ENCODE assay signal across 23 cellular contexts in the genomic region with DNA sequence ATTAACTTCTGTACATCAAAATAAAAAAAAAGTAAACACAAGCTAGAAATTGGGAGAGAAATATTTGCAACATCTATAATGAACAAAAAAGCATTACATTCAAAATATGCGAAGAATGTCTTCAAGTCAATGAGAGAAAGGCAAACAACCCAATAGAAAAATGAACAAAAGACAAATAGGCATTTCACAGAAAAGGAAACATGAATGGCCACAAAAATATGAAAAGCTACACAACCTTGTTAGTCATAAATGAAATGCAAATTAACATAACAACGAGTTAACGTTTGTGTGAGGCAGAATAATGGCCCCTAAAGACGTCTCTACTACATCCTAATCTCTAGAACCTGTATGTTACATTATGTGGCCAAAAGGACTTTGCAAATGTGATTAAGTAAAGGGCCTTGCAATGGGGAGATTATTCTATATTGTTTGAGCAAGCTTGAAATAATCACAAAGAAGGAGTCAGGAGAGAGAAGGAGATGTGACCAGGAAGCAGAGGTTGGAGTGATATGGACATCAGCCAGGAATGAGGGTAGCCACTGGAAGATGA.
DNase-seq lines count a peak whose midpoint lies in the region; ATAC-seq, FAIRE-seq and TF ChIP-seq lines count a peak whose summit lies in the region.
"Had no signal": no experiment of that assay in that cellular context is flagged by ENCODE, and none has a peak within 500 bp of the region (broad histone marks: within the 10 kb centered on the region; RNA-seq: fewer than 3 reads in every experiment).

No MANE protein-coding gene starts in this region.

- no peak for TF ChIP-seq POLR2A in H1 (IDR thresholded peaks at IDR 0.05; ENCODE audit: control extremely low read depth in 1 of 2, low read depth in 2 of 2, low read length in 2 of 2)

- H3K27me3 Mint-ChIP-seq in neural progenitor cell (ENCODE audit: insufficient read depth, low read depth) (peaks cover 3% of the 10 kb centered on the region), glutamatergic neuron (ENCODE audit: unreplicated experiment) (peaks cover 5% of the 10 kb centered on the region)
- H3K27me3 Mint-ChIP-seq in activated T-cell treated with anti-CD3 and anti-CD28 coated beads, Interleukin-2, amount 50 U/mL, for 4 hours (ENCODE audit: low read depth), result peaks cover 2% of the 10 kb centered on the region
- H3K27me3 Mint-ChIP-seq: stimulated activated naive CD8-positive, alpha-beta T cell treated with anti-CD3 and anti-CD28 coated beads, Interleukin-15, Interleukin-2, amounts not matched to agents 100 ng/mL and 50 ng/mL, for 24 hours had no signal

- no peak overlapping the region for H3K56ac ChIP-seq in H1 (replicated peaks; ENCODE audit: insufficient read length, low read depth, low read length)

- no peak for TF ChIP-seq CTCF in H1 (IDR thresholded peaks at IDR 0.05; ENCODE audit: control extremely low read depth in 1 of 3, insufficient read depth in 1 of 3, low read depth in 1 of 3, low read length in 3 of 3)
- no peak for TF ChIP-seq CTCF in neural progenitor cell (IDR thresholded peaks at IDR 0.05)
- no peak for TF ChIP-seq CTCF in glutamatergic neuron (IDR thresholded peaks at IDR 0.05; ENCODE audit: partially characterized antibody, unreplicated experiment)

- no peak overlapping the region for H3K4ac ChIP-seq in H1 (replicated peaks; ENCODE audit: insufficient read length, low read depth, low read length)

- no peak overlapping the region for H3K4me3 Mint-ChIP-seq in neural progenitor cell
- no peak overlapping the region for H3K4me3 Mint-ChIP-seq in activated T-cell treated with anti-CD3 and anti-CD28 coated beads, Interleukin-2, amount 50 U/mL, for 4 hours
- no peak overlapping the region for H3K4me3 Mint-ChIP-seq in glutamatergic neuron (ENCODE audit: unreplicated experiment)
- H3K4me3 Mint-ChIP-seq: memory B cell; natural killer cell; stimulated activated naive CD8-positive, alpha-beta T cell treated with anti-CD3 and anti-CD28 coated beads, Interleukin-15, Interleukin-2, amounts not matched to agents 100 ng/mL and 50 ng/mL, for 24 hours had no signal

- H3K9me3 Mint-ChIP-seq in neural progenitor cell, result peaks cover 3% of the 10 kb centered on the region
- no peaks in the 10 kb centered on the region for H3K9me3 Mint-ChIP-seq in activated T-cell treated with anti-CD3 and anti-CD28 coated beads, Interleukin-2, amount 50 U/mL, for 4 hours
- peaks cover 3% of the 10 kb centered on the region for H3K9me3 Mint-ChIP-seq in glutamatergic neuron (ENCODE audit: unreplicated experiment)
- H3K9me3 Mint-ChIP-seq: memory B cell; stimulated activated naive CD8-positive, alpha-beta T cell treated with anti-CD3 and anti-CD28 coated beads, Interleukin-15, Interleukin-2, amounts not matched to agents 100 ng/mL and 50 ng/mL, for 24 hours had no signal

- no peaks in the 10 kb centered on the region for H3F3A ChIP-seq in neural progenitor cell (ENCODE audit: low read depth)

- H3K36me3 ChIP-seq in SJSA1 (no peaks in the 10 kb centered on the region; the same call in 1 of the 2 replicates), H1 (ENCODE audit: control insufficient read depth in 2 of 4, insufficient read depth in 4 of 4, low read length in 3 of 4) (no peaks in the 10 kb centered on the region), neural progenitor cell (peaks cover 4% of the 10 kb centered on the region)
- H3K36me3 ChIP-seq: gastrocnemius medialis had no signal

- H4K91ac ChIP-seq in H1 (replicated peaks; ENCODE audit: insufficient read length, low read length), result no peak overlapping the region

- H3K79me2 ChIP-seq in H1 (ENCODE audit: control insufficient read depth in 1 of 2, insufficient read depth in 2 of 2, low read length in 2 of 2), result 0 out of 4 replicates have a peak, but pooled peaks cover 0 to 3% of the 10 kb centered on the region in 2 experiments
- no peaks in the 10 kb centered on the region for H3K79me2 ChIP-seq in neural progenitor cell (ENCODE audit: low read depth)

- H2BK20ac ChIP-seq in H1 (ENCODE audit: low read length), result no peak overlapping the region

- H2BK15ac ChIP-seq in H1 (ENCODE audit: low read length), result no peak overlapping the region

- no peak overlapping the region for H4K8ac ChIP-seq in H1 (ENCODE audit: extremely low read depth, insufficient read depth, low read length)

- no peak for ATAC-seq in activated T-cell treated with anti-CD3 and anti-CD28 coated beads, Interleukin-2, amount 50 U/mL, for 4 hours
- ATAC-seq in HG03139 (IDR thresholded peaks at IDR 0.05; ENCODE audit: unreplicated experiment) (no peak), HG02840 (IDR thresholded peaks at IDR 0.05; ENCODE audit: low FRiP score, unreplicated experiment) (no peak)
- ATAC-seq: gastrocnemius medialis, natural killer cell had no signal

- H3K14ac ChIP-seq in H1 (ENCODE audit: insufficient read length), result no peak overlapping the region

- H3K9ac ChIP-seq in H1 (replicated peaks in 1 of 4; ENCODE audit: extremely low read depth in 1 of 4, low read depth in 3 of 4, low read length in 3 of 4) (no peak overlapping the region), neural progenitor cell (no peak overlapping the region)

- H3K23me2 ChIP-seq in H1 (ENCODE audit: low read depth, low read length), result no peaks in the 10 kb centered on the region

- H3K4me1 ChIP-seq in SJSA1 (replicated peaks), result peaks cover 37% of the 10 kb centered on the region
- H3K4me1 ChIP-seq in H1 (replicated peaks in 1 of 4; ENCODE audit: control insufficient read depth in 3 of 4, insufficient read depth in 4 of 4, low read length in 3 of 4), result peaks cover 0 to 3% (median 1%) of the 10 kb centered on the region in 4 experiments; a peak in 1 of 7 replicates
- H3K4me1 ChIP-seq in neural progenitor cell, result no peaks in the 10 kb centered on the region

- no peak overlapping the region for H4K5ac ChIP-seq in H1 (ENCODE audit: insufficient read length, low read depth, low read length)

- H2BK120ac ChIP-seq in H1 (replicated peaks; ENCODE audit: low read depth, low read length), result no peak overlapping the region

- H3K27ac Mint-ChIP-seq in neural progenitor cell (peak overlapping the region; percentile 50), glutamatergic neuron (ENCODE audit: unreplicated experiment) (no peak overlapping the region)
- H3K27ac Mint-ChIP-seq: memory B cell; natural killer cell; stimulated activated naive CD8-positive, alpha-beta T cell treated with anti-CD3 and anti-CD28 coated beads, Interleukin-15, Interleukin-2, amounts not matched to agents 100 ng/mL and 50 ng/mL, for 24 hours had no signal

- H3K36me3 Mint-ChIP-seq in neural progenitor cell (peaks cover 22% of the 10 kb centered on the region), glutamatergic neuron (ENCODE audit: unreplicated experiment) (peaks cover 4% of the 10 kb centered on the region)
- H3K36me3 Mint-ChIP-seq in activated T-cell treated with anti-CD3 and anti-CD28 coated beads, Interleukin-2, amount 50 U/mL, for 4 hours (ENCODE audit: insufficient read depth), result no peaks in the 10 kb centered on the region
- H3K36me3 Mint-ChIP-seq: memory B cell, natural killer cell had no signal

- DNase-seq in ELR (ENCODE audit: low read depth) (peak; percentile 65), SJSA1 (ENCODE audit: low read depth in 1 of 2, low spot score in 2 of 2) (peak in 1 of 2 experiments; percentile 64), H1 (ENCODE audit: low read depth in 1 of 2, low spot score in 2 of 2) (no peak), neural progenitor cell (ENCODE audit: low spot score) (no peak), glutamatergic neuron (no peak)
- no peak for DNase-seq in activated T-cell treated with anti-CD3 and anti-CD28 coated beads, Interleukin-2, amount 50 U/mL, for 4 hours
- DNase-seq: activated CD4-positive, alpha-beta T cell treated with anti-CD3 and anti-CD28 coated beads, Interleukin-2, amount 50 U/mL, for 1 hour; activated CD8-positive, alpha-beta memory T cell treated with anti-CD3 and anti-CD28 coated beads, Interleukin-2, amount 50 U/mL, for 4 hours; activated effector memory CD4-positive, alpha-beta T cell treated with Interleukin-2 at 50 U/mL for 16 hours; AML-193; amniotic stem cell; gastrocnemius medialis; H7; natural killer cell; NCI-H2107; NCI-H510A treated with DMSO at 0.1 percent for 48 hours; posterior cingulate gyrus had no signal

- H3K4me3 ChIP-seq in SJSA1, result no peak overlapping the region
- no peak overlapping the region for H3K4me3 ChIP-seq in H1 (ENCODE audit: extremely low read depth in 1 of 4, insufficient read depth in 2 of 4, low read depth in 3 of 4, low read length in 4 of 4)
- H3K4me3 ChIP-seq in neural progenitor cell, result no peak overlapping the region
- H3K4me3 ChIP-seq: gastrocnemius medialis had no signal

- H3K27me3 ChIP-seq in SJSA1 (replicated peaks) (no peaks in the 10 kb centered on the region), H1 (replicated peaks in 1 of 4; ENCODE audit: control insufficient read depth in 3 of 4, extremely low read depth in 1 of 4, insufficient read depth in 3 of 4, low read length in 3 of 4) (no peaks in the 10 kb centered on the region), neural progenitor cell (no peaks in the 10 kb centered on the region)
- H3K27me3 ChIP-seq: gastrocnemius medialis had no signal

- FAIRE-seq in H1 (lab: Jason Lieb, UNC), result peak; percentile 69
- FAIRE-seq: colon had no signal

- H3K4me1 Mint-ChIP-seq in neural progenitor cell, result no peaks in the 10 kb centered on the region
- H3K4me1 Mint-ChIP-seq in activated T-cell treated with anti-CD3 and anti-CD28 coated beads, Interleukin-2, amount 50 U/mL, for 4 hours (ENCODE audit: low read depth), result no peaks in the 10 kb centered on the region
- H3K4me1 Mint-ChIP-seq in glutamatergic neuron (ENCODE audit: low read depth, unreplicated experiment), result peaks cover 21% of the 10 kb centered on the region
- H3K4me1 Mint-ChIP-seq: memory B cell, natural killer cell had no signal

- H3K4me2 ChIP-seq in H1 (ENCODE audit: insufficient read depth in 1 of 2, low read depth in 2 of 2, low read length in 2 of 2) (no peak overlapping the region), neural progenitor cell (no peak overlapping the region)

- H2BK5ac ChIP-seq in H1 (ENCODE audit: low read depth, low read length), result no peak overlapping the region

- no peak for TF ChIP-seq RAD21 in H1 (IDR thresholded peaks at IDR 0.05 in 1 of 2, conservative IDR thresholded peaks at IDR 0.05 in 1 of 2; ENCODE audit: low read depth in 2 of 2, low read length in 2 of 2)

- H3K9me3 ChIP-seq in SJSA1 (replicated peaks) (no peaks in the 10 kb centered on the region), H1 (ENCODE audit: insufficient read depth in 2 of 2, low read depth in 1 of 2, low read length in 1 of 2) (no peaks in the 10 kb centered on the region), neural progenitor cell (ENCODE audit: low read depth) (no peaks in the 10 kb centered on the region)
- H3K9me3 ChIP-seq: gastrocnemius medialis had no signal

- H2AK5ac ChIP-seq in H1 (ENCODE audit: low read depth, low read length), result no peak overlapping the region

- H2AFZ ChIP-seq in H1 (ENCODE audit: low read length) (no peak overlapping the region), neural progenitor cell (replicated peaks) (no peak overlapping the region)

- H3K79me1 ChIP-seq in H1 (ENCODE audit: low read depth, low read length), result no peaks in the 10 kb centered on the region

- H4K20me1 ChIP-seq in H1 (replicated peaks in 1 of 2; ENCODE audit: control insufficient read depth in 1 of 2, insufficient read depth in 2 of 2, low read length in 2 of 2), result no peaks in the 10 kb centered on the region
- no peaks in the 10 kb centered on the region for H4K20me1 ChIP-seq in neural progenitor cell (ENCODE audit: low read depth)

- H3K27ac ChIP-seq in SJSA1, result peak overlapping the region; percentile 91
- H3K27ac ChIP-seq in H1 (ENCODE audit: low read depth, low read length), result no peak overlapping the region
- H3K27ac ChIP-seq in neural progenitor cell, result no peak overlapping the region
- H3K27ac ChIP-seq: gastrocnemius medialis, RWPE1 had no signal

- CTCF ChIA-PET in H1 (lab: Charles Lee; ENCODE audit: partially characterized antibody), result interaction anchor here (0.6 to 1.4 kb wide), 3 partner anchors 9 to 1934 kb away, joined by 3 to 4 read pairs (median 4); no protein-coding TSS in a partner anchor

- H3K23ac ChIP-seq in H1 (ENCODE audit: insufficient read length), result no peak overlapping the region

- 71% methylated on average over 4 of the region's 4 CpGs; no CpG with 5 or more reads in 1 of the 2 experiments for WGBS in H1 (ENCODE audit: extremely low coverage in 1 of 2, insufficient coverage in 1 of 2, insufficient read length in 1 of 2, insufficient replicate concordance in 2 of 2, low coverage in 1 of 2, low lambda C conversion rate in 2 of 2, missing lambda C conversion rate in 1 of 2), 2 experiments

- no peak overlapping the region for H3K18ac ChIP-seq in H1 (ENCODE audit: extremely low read depth, low read length)

- H2BK12ac ChIP-seq in H1 (ENCODE audit: low read depth, low read length), result no peak overlapping the region

- POLR2A ChIA-PET in H1 (lab: Charles Lee; ENCODE audit: partially characterized antibody), result interaction anchor here (0.6 kb wide), 1 partner anchor 87 kb away, joined by 3 read pairs; a partner anchor contains a TSS

- TF ChIP-seq EP300 in H1 (IDR thresholded peaks at IDR 0.05; ENCODE audit: borderline replicate concordance in 1 of 2, low read depth in 2 of 2, low read length in 2 of 2), result no peak
